Comparison of ENCODE assay signal across 9 cellular contexts in the genomic region with DNA sequence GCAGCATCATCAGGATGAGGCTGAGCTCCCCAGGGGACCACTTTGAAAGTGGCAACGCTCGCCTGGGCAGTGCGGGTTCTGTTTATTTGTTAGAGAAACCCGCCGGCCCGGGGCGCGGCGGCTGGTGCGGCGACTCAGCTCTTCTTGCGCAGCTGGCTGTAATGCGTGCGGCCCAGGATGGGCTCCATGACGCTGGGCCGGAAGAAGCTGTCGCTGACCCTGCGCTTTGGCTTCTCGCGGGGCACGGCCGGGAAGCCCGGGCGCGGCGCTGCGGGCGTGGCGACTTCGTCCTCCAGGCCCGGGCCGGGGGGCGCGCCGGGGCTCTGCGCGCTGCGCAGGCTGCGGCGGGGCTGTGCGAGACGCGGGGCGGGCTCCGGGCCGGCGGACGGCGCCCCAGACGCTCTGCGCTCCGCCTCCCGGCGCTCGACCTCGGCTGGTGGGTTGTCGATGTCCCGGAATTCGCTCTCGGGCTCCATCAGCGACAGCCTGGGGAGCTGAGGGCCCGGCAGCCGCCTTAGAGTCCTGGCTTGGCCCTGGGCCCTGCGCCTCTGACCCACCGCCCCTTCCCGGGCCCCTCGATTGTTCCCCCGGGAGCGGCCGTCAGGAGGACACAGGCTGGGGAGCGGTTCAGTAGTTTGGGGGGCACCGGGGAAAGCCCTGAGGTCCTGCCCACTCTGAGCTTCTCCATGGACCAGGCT. TPM values are rescaled to one million over a fixed set of nuclear protein-coding genes. Genes with fewer than 3 reads are reported as not detected.
DNase-seq lines count a peak whose midpoint lies in the region; TF ChIP-seq lines count a peak whose summit lies in the region.
"Had no signal": no experiment of that assay in that cellular context is flagged by ENCODE, and none has a peak within 500 bp of the region (broad histone marks: within the 10 kb centered on the region; RNA-seq: fewer than 3 reads in every experiment).

No MANE protein-coding gene starts in this region.

- H3K9ac ChIP-seq in OCI-LY3 (ENCODE audit: low read length): peak overlapping the region; percentile 44
- no peak overlapping the region for H3K9ac ChIP-seq in endodermal cell (ENCODE audit: extremely low read depth, low read length, poor library complexity, severe bottlenecking)
- H3K9ac ChIP-seq in mesenchymal stem cell (ENCODE audit: low read length): peak overlapping the region; percentile 79

- H3K4me1 ChIP-seq in OCI-LY3 (ENCODE audit: low read length): peaks cover 11% of the 10 kb centered on the region; the same call in 1 of the 2 replicates
- no peaks in the 10 kb centered on the region for H3K4me1 ChIP-seq in endodermal cell (ENCODE audit: control insufficient read depth, insufficient read depth, low read length)
- peaks cover 21% of the 10 kb centered on the region for H3K4me1 ChIP-seq in mesenchymal stem cell (ENCODE audit: control insufficient read depth, insufficient read depth, low read depth, low read length)

- H3K27ac Mint-ChIP-seq in endodermal cell: no peak overlapping the region
- H3K27ac Mint-ChIP-seq: activated B cell treated with CpG ODN at 0.5 μM for 24 hours had no signal

- peak overlapping the region; percentile 73 for H4K91ac ChIP-seq in mesenchymal stem cell (ENCODE audit: low read length)

- peak overlapping the region; percentile 51 to 86 for H3K4ac ChIP-seq in mesenchymal stem cell (ENCODE audit: low read depth in 1 of 2, low read length in 2 of 2)

- H3K27me3 ChIP-seq in OCI-LY3 (ENCODE audit: low read depth, low read length) (peaks cover 13% of the 10 kb centered on the region), endodermal cell (ENCODE audit: control insufficient read depth, insufficient read depth, low read length, poor library complexity, severe bottlenecking) (peaks cover 24% of the 10 kb centered on the region), mesenchymal stem cell (ENCODE audit: control insufficient read depth in 1 of 2, insufficient read depth in 1 of 2, low read length in 2 of 2) (no peaks in the 10 kb centered on the region)

- 7 to 9% methylated on average over 9 to 72 of the region's 72 CpGs for WGBS in endodermal cell (ENCODE audit: insufficient coverage in 1 of 2, insufficient read length in 1 of 2), 2 experiments
- 7% methylated on average over 56 of the region's 72 CpGs for WGBS in mesenchymal stem cell

- H4K20me1 ChIP-seq in OCI-LY3 (ENCODE audit: insufficient read depth, low read length): no peaks in the 10 kb centered on the region

- peak overlapping the region; percentile 89 for H2BK15ac ChIP-seq in mesenchymal stem cell (ENCODE audit: low read depth, poor library complexity, severe bottlenecking)

- peak overlapping the region; percentile 89 for H2BK120ac ChIP-seq in mesenchymal stem cell (ENCODE audit: low read depth, low read length)

- H3K9me3 ChIP-seq in OCI-LY3 (ENCODE audit: insufficient read depth, low read length) (no peaks in the 10 kb centered on the region), endodermal cell (ENCODE audit: control insufficient read depth, low read length) (no peaks in the 10 kb centered on the region), mesenchymal stem cell (ENCODE audit: control insufficient read depth, low read length) (peaks cover 1% of the 10 kb centered on the region)

- H3K4me2 ChIP-seq in OCI-LY3 (ENCODE audit: low read length): peak overlapping the region; percentile 69
- peak overlapping the region; percentile 79 for H3K4me2 ChIP-seq in mesenchymal stem cell (ENCODE audit: low read length, poor library complexity, severe bottlenecking)

- H3K27me3 Mint-ChIP-seq in endodermal cell (ENCODE audit: insufficient read depth): peaks cover 47% of the 10 kb centered on the region

- no peak overlapping the region for H3K14ac ChIP-seq in mesenchymal stem cell (ENCODE audit: low read length in 2 of 2)

- no peak for TF ChIP-seq CTCF in OCI-LY3 (IDR thresholded peaks at IDR 0.05; ENCODE audit: low read depth, low read length)
- no peak for TF ChIP-seq CTCF in endodermal cell (conservative IDR thresholded peaks at IDR 0.05)

- H3K36me3 Mint-ChIP-seq in endodermal cell (ENCODE audit: low read depth): no peaks in the 10 kb centered on the region

- H3K4me1 Mint-ChIP-seq in endodermal cell: no peaks in the 10 kb centered on the region
- H3K4me1 Mint-ChIP-seq: activated B cell treated with CpG ODN at 0.5 μM for 24 hours had no signal

- H3K4me3 Mint-ChIP-seq in endodermal cell: peak overlapping the region; percentile 34
- H3K4me3 Mint-ChIP-seq: activated B cell treated with CpG ODN at 0.5 μM for 24 hours had no signal

- peak; percentile 9 to 43 for DNase-seq in NOMO-1 (lab: John Stamatoyannopoulos, UW; ENCODE audit: unreplicated experiment in 2 of 2)
- DNase-seq in NOMO-1 treated with dmso at 0.1 percent for 144 hours (lab: John Stamatoyannopoulos, UW; ENCODE audit: unreplicated experiment): no peak
- peak; percentile 85 for DNase-seq in endodermal cell
- peak; percentile 75 for DNase-seq in mesenchymal stem cell
- DNase-seq in ureter (ENCODE audit: low spot score): peak; percentile 60
- DNase-seq in NCI-H1436 treated with DMSO at 0.1 percent for 48 hours (lab: John Stamatoyannopoulos, UW): no peak
- DNase-seq in HuH-7 (ENCODE audit: low spot score): no peak
- DNase-seq: activated B cell treated with CpG ODN at 0.5 μM for 24 hours had no signal

- peak overlapping the region; percentile 90 to 98 for H3K18ac ChIP-seq in mesenchymal stem cell (ENCODE audit: low read depth in 1 of 2, low read length in 2 of 2)

- no peaks in the 10 kb centered on the region for H3K36me3 ChIP-seq in OCI-LY3 (replicated peaks; ENCODE audit: low read depth, low read length)
- no peaks in the 10 kb centered on the region for H3K36me3 ChIP-seq in endodermal cell (ENCODE audit: control insufficient read depth, insufficient read depth, low read length)
- peaks cover 3 to 4% of the 10 kb centered on the region in 2 experiments for H3K36me3 ChIP-seq in mesenchymal stem cell (ENCODE audit: control insufficient read depth in 1 of 2, insufficient read depth in 2 of 2, low read depth in 1 of 2, low read length in 2 of 2)

- H3K27ac ChIP-seq in OCI-LY3 (ENCODE audit: low read length): no peak overlapping the region
- H3K27ac ChIP-seq in endodermal cell (ENCODE audit: low read depth, low read length): no peak overlapping the region
- no peak overlapping the region for H3K27ac ChIP-seq in mesenchymal stem cell (ENCODE audit: low read length, poor library complexity, severe bottlenecking)

- peak overlapping the region; percentile 92 for H4K8ac ChIP-seq in mesenchymal stem cell (ENCODE audit: low read length)

- H3K4me3 ChIP-seq in OCI-LY3 (ENCODE audit: low read length) (peak overlapping the region; percentile 77), endodermal cell (ENCODE audit: low read length) (no peak overlapping the region), mesenchymal stem cell (ENCODE audit: insufficient read depth in 1 of 2, low read depth in 1 of 2, low read length in 2 of 2) (peak overlapping the region; percentile 55 to 65)

- H3K23ac ChIP-seq in mesenchymal stem cell (ENCODE audit: low read length in 2 of 2): peak overlapping the region in 1 of 2 experiments; percentile 42

- peak overlapping the region; percentile 55 to 63 for H2BK12ac ChIP-seq in mesenchymal stem cell (ENCODE audit: low read length in 2 of 2)

- H3K79me2 ChIP-seq in OCI-LY3 (ENCODE audit: low read length): no peaks in the 10 kb centered on the region

- no peaks in the 10 kb centered on the region for H3K9me3 Mint-ChIP-seq in endodermal cell
- H3K9me3 Mint-ChIP-seq: activated B cell treated with CpG ODN at 0.5 μM for 24 hours had no signal

- H2AFZ ChIP-seq in OCI-LY3 (ENCODE audit: low read depth, low read length) (peak overlapping the region; percentile 44), mesenchymal stem cell (ENCODE audit: low read depth, low read length) (peak overlapping the region; percentile 72)

- H3K79me1 ChIP-seq in mesenchymal stem cell (replicated peaks; ENCODE audit: low read length, poor library complexity, severe bottlenecking): no peaks in the 10 kb centered on the region

- H2BK5ac ChIP-seq in mesenchymal stem cell (ENCODE audit: low read depth, low read length, poor library complexity, severe bottlenecking): no peak overlapping the region

- no peak overlapping the region for H2AK5ac ChIP-seq in mesenchymal stem cell (ENCODE audit: low read length, severe bottlenecking)

RNA-seq across cellular contexts. Expression of a gene that starts 10.3 kb away (rescaled TPM):
- 10 to 100 TPM; 22.9 to 24.4 TPM for total RNA-seq in endodermal cell
- 9.7 TPM for polyA plus RNA-seq in endodermal cell (2013, experiment 1 of 2)
- 8.9 TPM for polyA plus RNA-seq in endodermal cell (2013, experiment 2 of 2)
- polyA plus RNA-seq in mesenchymal stem cell (2013, experiment 1 of 2): 4.7 TPM
- 4.5 TPM for polyA plus RNA-seq in mesenchymal stem cell (2013, experiment 2 of 2)
- 11.2 TPM for total RNA-seq in ureter

RNA-seq across cellular contexts. Expression of a gene that starts 13.6 kb away (rescaled TPM):
- under 1 TPM; 0.11 to 0.22 TPM for total RNA-seq in endodermal cell
- 0.18 TPM for polyA plus RNA-seq in endodermal cell (2013, experiment 1 of 2)
- polyA plus RNA-seq in endodermal cell (2013, experiment 2 of 2): 0.21 TPM
- 0.14 TPM for polyA plus RNA-seq in mesenchymal stem cell (2013, experiment 1 of 2)
- polyA plus RNA-seq in mesenchymal stem cell (2013, experiment 2 of 2): 0.03 TPM
- 4.6 TPM for total RNA-seq in ureter

RNA-seq across cellular contexts. Expression of a gene that starts 25.0 kb away (rescaled TPM):
- total RNA-seq in endodermal cell: 1 to 10 TPM; 2.7 to 4.0 TPM
- 5.1 TPM for polyA plus RNA-seq in endodermal cell (2013, experiment 1 of 2)
- 4.6 TPM for polyA plus RNA-seq in endodermal cell (2013, experiment 2 of 2)
- 3.7 TPM for polyA plus RNA-seq in mesenchymal stem cell (2013, experiment 1 of 2)
- 3.5 TPM for polyA plus RNA-seq in mesenchymal stem cell (2013, experiment 2 of 2)
- total RNA-seq in ureter: 25.2 TPM

RNA-seq across cellular contexts. Expression of a gene that starts 25.0 kb away (rescaled TPM):
- total RNA-seq in endodermal cell (under 1 TPM; 0.24 to 0.64 TPM), ureter (0.68 TPM)
- 0.11 TPM for polyA plus RNA-seq in endodermal cell (2013, experiment 1 of 2)
- polyA plus RNA-seq in endodermal cell (2013, experiment 2 of 2): 0.25 TPM
- 0.07 TPM for polyA plus RNA-seq in mesenchymal stem cell (2013, experiment 1 of 2)
- 0.04 TPM for polyA plus RNA-seq in mesenchymal stem cell (2013, experiment 2 of 2)

Comparison
In these comparisons a context has a peak if more than half of its experiments do, and no peak if none do; other contexts are left out.
1. DNase-seq: peak in NOMO-1 (2 of 2), endodermal cell (single experiment), mesenchymal stem cell (single experiment) and ureter (single experiment); none in NOMO-1 treated with dmso at 0.1 percent for 144 hours (single experiment), NCI-H1436 treated with DMSO at 0.1 percent for 48 hours (single experiment) and HuH-7 (single experiment).